8 cellular contexts compared by ENCODE assay signal in the genomic region with DNA sequence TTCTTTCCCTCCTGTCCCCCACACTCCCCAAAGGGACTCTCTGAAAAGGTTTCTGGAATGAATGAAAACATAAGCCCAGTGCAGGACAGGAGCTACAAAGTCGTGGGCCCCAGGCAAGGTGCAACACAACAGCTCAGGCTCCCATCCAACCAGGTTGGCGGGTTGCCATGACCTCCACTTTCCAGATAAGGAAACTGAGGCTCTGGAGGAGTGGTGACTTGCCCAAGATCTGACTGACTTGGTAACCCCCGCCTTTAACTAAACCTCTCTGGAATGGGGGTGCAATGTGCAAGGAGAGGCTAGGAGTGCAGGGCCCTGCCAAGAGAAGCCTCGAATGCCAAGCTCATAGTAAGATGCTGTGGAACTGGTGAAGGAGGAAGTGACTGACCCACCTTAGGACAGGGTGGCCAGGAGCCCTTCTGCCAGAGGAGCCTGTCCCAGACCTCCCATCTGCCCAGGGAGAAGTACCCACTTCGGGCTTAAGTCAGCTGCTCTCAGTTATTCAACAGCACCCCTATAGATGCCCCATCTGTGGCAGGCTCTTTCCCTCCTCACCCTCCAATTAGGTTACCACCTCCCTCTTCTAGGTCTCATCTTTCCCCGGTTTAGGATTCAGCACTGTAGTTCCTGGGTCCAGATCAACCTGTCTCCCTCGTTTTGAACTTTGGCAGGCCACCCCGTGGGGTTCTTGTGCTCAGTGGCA. TPM values are rescaled to one million over a fixed set of nuclear protein-coding genes. Genes with fewer than 3 reads are reported as not detected.
DNase-seq lines count a peak whose midpoint lies in the region; TF ChIP-seq lines count a peak whose summit lies in the region.

No MANE protein-coding gene starts in this region.

- no peaks in the 10 kb centered on the region for H3K9me3 ChIP-seq in mucosa of stomach (ENCODE audit: control insufficient read depth, low read length)

- H3K4me3 ChIP-seq in mucosa of stomach (ENCODE audit: low read length) (peak overlapping the region; percentile 56), urinary bladder (ENCODE audit: low read depth, low read length) (peak overlapping the region; percentile 97)

- peak overlapping the region; percentile 96 for H3K27ac Mint-ChIP-seq in activated naive CD4-positive, alpha-beta T cell treated with anti-CD3 and anti-CD28 coated beads for 36 hours
- peak overlapping the region; percentile 92 to 99 (median 94) for H3K27ac Mint-ChIP-seq in brain

- TF ChIP-seq CTCF in brain (conservative IDR thresholded peaks at IDR 0.05), result no peak

- peak overlapping the region; percentile 83 for H3K9ac ChIP-seq in mucosa of stomach (ENCODE audit: low read length)

- H3K27me3 ChIP-seq in mucosa of stomach (ENCODE audit: control insufficient read depth, insufficient read depth, low read length), result no peaks in the 10 kb centered on the region

- H3K9me3 Mint-ChIP-seq in activated naive CD4-positive, alpha-beta T cell treated with anti-CD3 and anti-CD28 coated beads for 36 hours, result no peaks in the 10 kb centered on the region
- no peaks in the 10 kb centered on the region for H3K9me3 Mint-ChIP-seq in brain

- no peak for DNase-seq in activated naive CD4-positive, alpha-beta T cell treated with anti-CD3 and anti-CD28 coated beads for 36 hours
- DNase-seq in activated naive CD4-positive, alpha-beta T cell treated with anti-CD3 and anti-CD28 coated beads, Interleukin-2, amount 50 U/mL, for 16 hours, result no peak
- DNase-seq in HuH-7.5 (ENCODE audit: low spot score) (no peak), iPS-NIHi7 (ENCODE audit: extremely low spot score) (no peak), 8988T (no peak)

- peaks cover 35% of the 10 kb centered on the region for H3K4me1 Mint-ChIP-seq in activated naive CD4-positive, alpha-beta T cell treated with anti-CD3 and anti-CD28 coated beads for 36 hours (ENCODE audit: low read depth)
- H3K4me1 Mint-ChIP-seq in brain, result peaks cover 48% of the 10 kb centered on the region

- CTCF ChIA-PET in activated naive CD4-positive, alpha-beta T cell treated with anti-CD3 and anti-CD28 coated beads for 36 hours (lab: Charles Lee), result interaction anchor here (0.6 to 6.3 kb wide), 4 partner anchors 7 to 223 kb away, joined by 3 to 34 read pairs (median 3); no protein-coding TSS in a partner anchor

- peaks cover 13% of the 10 kb centered on the region for H3K36me3 Mint-ChIP-seq in activated naive CD4-positive, alpha-beta T cell treated with anti-CD3 and anti-CD28 coated beads for 36 hours (ENCODE audit: low read depth)
- H3K36me3 Mint-ChIP-seq in brain, result peaks cover 24% of the 10 kb centered on the region

- H3K36me3 ChIP-seq in mucosa of stomach (ENCODE audit: control insufficient read depth, insufficient read depth, low read length) (no peaks in the 10 kb centered on the region), urinary bladder (ENCODE audit: insufficient read depth) (no peaks in the 10 kb centered on the region)

- H3K4me1 ChIP-seq in mucosa of stomach (ENCODE audit: control insufficient read depth, insufficient read depth, low read length) (peaks cover 45% of the 10 kb centered on the region), urinary bladder (ENCODE audit: insufficient read depth) (no peaks in the 10 kb centered on the region)

- H3K27me3 Mint-ChIP-seq in activated naive CD4-positive, alpha-beta T cell treated with anti-CD3 and anti-CD28 coated beads for 36 hours (ENCODE audit: low read depth), result no peaks in the 10 kb centered on the region
- H3K27me3 Mint-ChIP-seq in brain, result peaks cover 12% of the 10 kb centered on the region

- intact Hi-C loops in activated naive CD4-positive, alpha-beta T cell treated with anti-CD3 and anti-CD28 coated beads for 36 hours (cut with micrococcal nuclease), result loop anchor here (2.0 kb wide), 2 partner anchors 230 to 300 kb away; a partner anchor contains a TSS

- H3K27ac ChIP-seq in urinary bladder (ENCODE audit: low read depth), result peak overlapping the region; percentile 93

- WGBS in urinary bladder, result 59% methylated on average over 8 of the region's 8 CpGs

- peak overlapping the region; percentile 94 for H3K4me3 Mint-ChIP-seq in activated naive CD4-positive, alpha-beta T cell treated with anti-CD3 and anti-CD28 coated beads for 36 hours
- peak overlapping the region; percentile 95 to 100 (median 98) for H3K4me3 Mint-ChIP-seq in brain

RNA-seq across cellular contexts. Expression of a gene that starts 0.5 kb away (rescaled TPM):
- 1 to 10 TPM; 7.2 to 7.6 TPM for total RNA-seq in activated naive CD4-positive, alpha-beta T cell treated with anti-CD3 and anti-CD28 coated beads for 36 hours
- polyA plus RNA-seq in brain (ENCODE audit: insufficient read depth, low read depth, low replicate concordance) (not detected), urinary bladder (3.1 TPM)
- 68.4 TPM for total RNA-seq in urinary bladder

RNA-seq across cellular contexts. Expression of a gene that starts 1.0 kb away (rescaled TPM):
- total RNA-seq in activated naive CD4-positive, alpha-beta T cell treated with anti-CD3 and anti-CD28 coated beads for 36 hours, result 10 to 100 TPM; 50.4 to 52.5 TPM
- 51.3 TPM for polyA plus RNA-seq in brain (ENCODE audit: insufficient read depth, low read depth, low replicate concordance)
- total RNA-seq in urinary bladder, result 83.6 TPM
- 85.3 TPM for polyA plus RNA-seq in urinary bladder

RNA-seq across cellular contexts. Expression of a gene that starts 9.5 kb away (rescaled TPM):
- total RNA-seq in activated naive CD4-positive, alpha-beta T cell treated with anti-CD3 and anti-CD28 coated beads for 36 hours, result not detected
- polyA plus RNA-seq in brain (ENCODE audit: insufficient read depth, low read depth, low replicate concordance) (5.0 TPM), urinary bladder (28.5 TPM)
- total RNA-seq in urinary bladder, result 7.6 TPM

RNA-seq across cellular contexts. Expression of a gene that starts 40.8 kb away (rescaled TPM):
- under 1 TPM; 0.10 to 0.17 TPM for total RNA-seq in activated naive CD4-positive, alpha-beta T cell treated with anti-CD3 and anti-CD28 coated beads for 36 hours
- polyA plus RNA-seq in brain (ENCODE audit: insufficient read depth, low read depth, low replicate concordance), result 10.7 TPM
- total RNA-seq in urinary bladder, result 73.5 TPM
- 91.8 TPM for polyA plus RNA-seq in urinary bladder

RNA-seq across cellular contexts. Expression of a gene that starts 43.9 kb away (rescaled TPM):
- total RNA-seq in activated naive CD4-positive, alpha-beta T cell treated with anti-CD3 and anti-CD28 coated beads for 36 hours, result 10 to 100 TPM; 22.5 to 24.8 TPM
- polyA plus RNA-seq in brain (ENCODE audit: insufficient read depth, low read depth, low replicate concordance), result 10.9 TPM
- total RNA-seq in urinary bladder, result 5.3 TPM
- polyA plus RNA-seq in urinary bladder, result 6.8 TPM
